Comparison of ENCODE assay signal across 21 cellular contexts in genomic region chr3:26556637-26557036, GRCh38.
"Had no signal": no experiment of that assay in that cellular context is flagged by ENCODE, and none has a peak within 500 bp of the region (broad histone marks: within the 10 kb centered on the region; RNA-seq: fewer than 3 reads in every experiment).

No MANE protein-coding gene starts in this region.

- DNase-seq: colonic mucosa; cortex of kidney; dermis blood vessel endothelial cell; dorsolateral prefrontal cortex; effector CD4-positive, alpha-beta T cell; effector CD8-positive, alpha-beta T cell; effector memory CD4-positive, alpha-beta T cell; effector memory CD8-positive, alpha-beta T cell; endodermal cell; erythroblast; esophagus squamous epithelium; foreskin fibroblast; foreskin keratinocyte; foreskin melanocyte; gastrocnemius medialis; glutamatergic neuron; head of caudate nucleus; heart left ventricle; heart right ventricle had no signal

- ATAC-seq: effector memory CD8-positive, alpha-beta T cell; esophagus mucosa; foreskin keratinocyte; gastrocnemius medialis; gastroesophageal sphincter; heart left ventricle; heart right ventricle had no signal
